Comparison of ENCODE assay signal across 21 cellular contexts in genomic region chr9:108108290-108108689, GRCh38.
"Had no signal": no experiment of that assay in that cellular context is flagged by ENCODE, and none has a peak within 500 bp of the region (broad histone marks: within the 10 kb centered on the region; RNA-seq: fewer than 3 reads in every experiment).

No MANE protein-coding gene starts in this region.

- H3K27me3 ChIP-seq: brain microvascular endothelial cell, cardiac muscle cell had no signal

- H3K27ac ChIP-seq: brain microvascular endothelial cell, cardiac muscle cell had no signal

- H3K36me3 Mint-ChIP-seq: activated CD4-positive, alpha-beta memory T cell treated with anti-CD3 and anti-CD28 coated beads for 36 hours; activated naive CD4-positive, alpha-beta T cell treated with anti-CD3 and anti-CD28 coated beads, Interleukin-2, amount 50 U/mL, for 72 hours; WTC11 had no signal

- H3K27me3 Mint-ChIP-seq: activated CD4-positive, alpha-beta memory T cell treated with anti-CD3 and anti-CD28 coated beads for 36 hours; activated CD4-positive, alpha-beta T cell treated with anti-CD3 and anti-CD28 coated beads, Interleukin-2, amount 10 ng/mL, durations not matched to agents 24 days and 14 days; activated naive CD8-positive, alpha-beta T cell treated with anti-CD3 and anti-CD28 coated beads, Interleukin-2, amount 50 U/mL, for 24 hours; T-helper 17 cell had no signal

- H3K27ac Mint-ChIP-seq: activated CD4-positive, alpha-beta memory T cell treated with anti-CD3 and anti-CD28 coated beads for 36 hours; activated CD4-positive, alpha-beta T cell treated with anti-CD3 and anti-CD28 coated beads, Interleukin-2, amount 10 ng/mL, durations not matched to agents 24 days and 14 days; activated naive CD4-positive, alpha-beta T cell treated with anti-CD3 and anti-CD28 coated beads, Interleukin-2, amount 50 U/mL, for 72 hours; activated naive CD8-positive, alpha-beta T cell treated with anti-CD3 and anti-CD28 coated beads, Interleukin-2, amount 50 U/mL, for 24 hours; T-helper 17 cell; WTC11 had no signal

- H3K4me3 ChIP-seq: cardiac muscle cell had no signal

- H3K4me3 Mint-ChIP-seq: activated CD4-positive, alpha-beta memory T cell treated with anti-CD3 and anti-CD28 coated beads for 36 hours; activated CD4-positive, alpha-beta T cell treated with anti-CD3 and anti-CD28 coated beads, Interleukin-2, amount 10 ng/mL, durations not matched to agents 24 days and 14 days; activated naive CD8-positive, alpha-beta T cell treated with anti-CD3 and anti-CD28 coated beads, Interleukin-2, amount 50 U/mL, for 24 hours; activated T-cell treated with anti-CD3 and anti-CD28 coated beads, Interleukin-2, amount 50 U/mL, for 4 hours; T-helper 17 cell; WTC11 had no signal

- H3K4me1 Mint-ChIP-seq: activated CD4-positive, alpha-beta T cell treated with anti-CD3 and anti-CD28 coated beads, Interleukin-2, amount 10 ng/mL, durations not matched to agents 24 days and 14 days; activated naive CD8-positive, alpha-beta T cell treated with anti-CD3 and anti-CD28 coated beads, Interleukin-2, amount 50 U/mL, for 24 hours; T-helper 17 cell had no signal

- ATAC-seq: activated naive CD4-positive, alpha-beta T cell treated with anti-CD3 and anti-CD28 coated beads, Interleukin-2, amount 50 U/mL, for 72 hours; activated naive CD8-positive, alpha-beta T cell treated with anti-CD3 and anti-CD28 coated beads, Interleukin-2, amount 50 U/mL, for 24 hours; activated T-cell treated with anti-CD3 and anti-CD28 coated beads, Interleukin-2, amount 50 U/mL, for 4 hours; PC-3; T-helper 17 cell; WTC11 had no signal

- H3K9me3 Mint-ChIP-seq: activated CD4-positive, alpha-beta memory T cell treated with anti-CD3 and anti-CD28 coated beads for 36 hours; activated CD4-positive, alpha-beta T cell treated with anti-CD3 and anti-CD28 coated beads, Interleukin-2, amount 10 ng/mL, durations not matched to agents 24 days and 14 days; activated T-cell treated with anti-CD3 and anti-CD28 coated beads, Interleukin-2, amount 50 U/mL, for 4 hours; WTC11 had no signal

- DNase-seq: activated CD4-positive, alpha-beta memory T cell treated with anti-CD3 and anti-CD28 coated beads for 36 hours; activated CD4-positive, alpha-beta T cell treated with anti-CD3 and anti-CD28 coated beads, Interleukin-2, amount 10 ng/mL, durations not matched to agents 24 days and 14 days; activated CD4-positive, CD25-positive, alpha-beta regulatory T cell treated with anti-CD3 and anti-CD28 coated beads, Interleukin-2, amount 50 U/mL, for 72 hours; activated CD8-positive, alpha-beta memory T cell treated with anti-CD3 and anti-CD28 coated beads for 24 hours; activated effector memory CD4-positive, alpha-beta T cell treated with anti-CD3 and anti-CD28 coated beads, Interleukin-2, amount 50 U/mL, for 16 hours; activated naive CD4-positive, alpha-beta T cell treated with Interleukin-2 at 50 U/mL for 16 hours; activated naive CD8-positive, alpha-beta T cell treated with anti-CD3 and anti-CD28 coated beads, Interleukin-2, amount 50 U/mL, for 24 hours; activated T-cell treated with anti-CD3 and anti-CD28 coated beads, Interleukin-2, amount 50 U/mL, for 4 hours; amygdala; brain microvascular endothelial cell; KBM-7; NCI-H1092; NCI-H2029 treated with DMSO at 0.1 percent for 48 hours; NCI-H510A treated with DMSO at 0.1 percent for 48 hours; SHP77 treated with DMSO at 0.1 percent for 48 hours; T-helper 17 cell; T-helper 9 cell had no signal

- H3K36me3 ChIP-seq: brain microvascular endothelial cell, cardiac muscle cell had no signal
